Comparison of ENCODE assay signal across 1 cellular context in genomic region chr1:35642472-35642955, GRCh38.
TF ChIP-seq lines count a peak whose summit lies in the region.

No MANE protein-coding gene starts in this region.

TF ChIP-seq in K562, 482 proteins besides CTCF, POLR2A, EP300 and RAD21 (continued from another document):
- TF ChIP-seq ZFP91 (CRISPR knock-in tag; IDR thresholded peaks at IDR 0.05), result no peak
- TF ChIP-seq LARP7 (IDR thresholded peaks at IDR 0.05), result peak; percentile 47; the same call in 1 of the 2 replicates
- 0 out of 2 replicates have a peak, but pooled peaks have one; percentile 14 for TF ChIP-seq SMARCA5 (IDR thresholded peaks at IDR 0.05)
- no peak for TF ChIP-seq BCLAF1 (IDR thresholded peaks at IDR 0.05; ENCODE audit: borderline replicate concordance in 1 of 2, control insufficient read depth in 1 of 2, low read depth in 2 of 2, low read length in 1 of 2)
- TF ChIP-seq CBX8 (IDR thresholded peaks at IDR 0.05; ENCODE audit: borderline replicate concordance, extremely low read depth, low read depth, low read length, poor library complexity, severe bottlenecking), result no peak
- no peak for TF ChIP-seq GATA2 (CRISPR knock-in tag; IDR thresholded peaks at IDR 0.05)
- no peak for TF ChIP-seq CEBPZ (IDR thresholded peaks at IDR 0.05; ENCODE audit: borderline replicate concordance, low read depth, low read length)
- no peak for TF ChIP-seq TAF15 (IDR thresholded peaks at IDR 0.05; ENCODE audit: low read depth, low read length)
- peak; percentile 7; the same call in 1 of the 2 replicates for TF ChIP-seq BCOR (IDR thresholded peaks at IDR 0.05)
- 0 out of 2 replicates have a peak, but pooled peaks have one; percentile 2 for TF ChIP-seq NCOR1 (IDR thresholded peaks at IDR 0.05)
- 0 out of 2 replicates have a peak, but pooled peaks have one; percentile 29 for TF ChIP-seq ZNF740 (CRISPR knock-in tag; IDR thresholded peaks at IDR 0.05)
- TF ChIP-seq ZNF740 (tag; IDR thresholded peaks at IDR 0.05), result no peak
- no peak for TF ChIP-seq CHD1 (IDR thresholded peaks at IDR 0.05; ENCODE audit: low read length)
- no peak for TF ChIP-seq SIRT6 (IDR thresholded peaks at IDR 0.05; ENCODE audit: low read depth, low read length)
- TF ChIP-seq MTA2 (IDR thresholded peaks at IDR 0.05; ENCODE audit: low read depth), result 0 out of 2 replicates have a peak, but pooled peaks have one; percentile 13
- 0 out of 2 replicates have a peak, but pooled peaks have one; percentile 7 for TF ChIP-seq NR2C1 (IDR thresholded peaks at IDR 0.05)
- TF ChIP-seq NR2C1 (tag; IDR thresholded peaks at IDR 0.05), result no peak
- no peak for TF ChIP-seq STAT5B (CRISPR knock-in tag; IDR thresholded peaks at IDR 0.05)
- no peak for TF ChIP-seq DDX20 (tag; IDR thresholded peaks at IDR 0.05; ENCODE audit: low read depth)
